In genomic region chr10:17229967-17230682, GRCh38 we compare ENCODE assay signal across 8 cellular contexts. TPM values are rescaled to one million over a fixed set of nuclear protein-coding genes. Genes with fewer than 3 reads are reported as not detected.
DNase-seq lines count a peak whose midpoint lies in the region; ATAC-seq, FAIRE-seq and TF ChIP-seq lines count a peak whose summit lies in the region.

No MANE protein-coding gene starts in this region.

- intact Hi-C loops in ovary (cut with DNase I): loop anchor here in 3 of 4 donors (2.0 to 10.0 kb wide), 4 partner anchors 29 to 233 kb away; partner anchors contain the start of gene TRDMT1 (in 2 of the 3)
- intact Hi-C loops in transverse colon (cut with DNase I; ENCODE audit: low total_unique reads): loop anchor here (2.0 kb wide), 1 partner anchor 29 kb away; the partner anchor contains the start of gene TRDMT1

- peak; percentile 6 for DNase-seq in COR-L47 (lab: John Stamatoyannopoulos, UW)
- peak; percentile 54 for DNase-seq in HK-2 (ENCODE audit: unreplicated experiment)
- DNase-seq in RCC 7860 (ENCODE audit: low spot score): peak; percentile 68
- DNase-seq in activated effector memory CD4-positive, alpha-beta T cell treated with Interleukin-2 at 50 U/mL for 16 hours: peak; percentile 86
- DNase-seq in ovary: peak; percentile 78 to 88 (median 83)
- peak; percentile 93 for DNase-seq in transverse colon

- peak in 2 of 4 experiments; percentile 49 for TF ChIP-seq CTCF in gastroesophageal sphincter (IDR thresholded peaks at IDR 0.05)
- TF ChIP-seq CTCF in ovary (IDR thresholded peaks at IDR 0.05): no peak
- peak in 2 of 5 experiments; percentile 9 to 43 for TF ChIP-seq CTCF in transverse colon (IDR thresholded peaks at IDR 0.05)

- H3K4me1 ChIP-seq in gastroesophageal sphincter (peaks cover 13 to 67% (median 17%) of the 10 kb centered on the region in 3 donors), ovary (ENCODE audit: insufficient read depth) (peaks cover 16% of the 10 kb centered on the region), transverse colon (peaks cover 10 to 77% (median 44%) of the 10 kb centered on the region in 4 donors)

- peak; percentile 39 for ATAC-seq in GM19468 (IDR thresholded peaks at IDR 0.05; ENCODE audit: extremely low read depth, unreplicated experiment)
- ATAC-seq in gastroesophageal sphincter: peak; percentile 46

- no peak for FAIRE-seq in RCC 7860 (lab: Jason Lieb, UNC)

- H3K4me3 ChIP-seq in gastroesophageal sphincter (peak overlapping the region; percentile 60 to 77), ovary (peak overlapping the region; percentile 64), transverse colon (peak overlapping the region; percentile 54 to 69 (median 58))

- TF ChIP-seq POLR2A in gastroesophageal sphincter (IDR thresholded peaks at IDR 0.05): peak; percentile 58 to 67
- TF ChIP-seq POLR2A in ovary (IDR thresholded peaks at IDR 0.05): peak; percentile 9
- peak; percentile 75 for TF ChIP-seq POLR2A in transverse colon (IDR thresholded peaks at IDR 0.05)

- H3K27me3 ChIP-seq in gastroesophageal sphincter: no peaks in the 10 kb centered on the region
- no peaks in the 10 kb centered on the region for H3K27me3 ChIP-seq in ovary
- H3K27me3 ChIP-seq in transverse colon: peaks cover 21% of the 10 kb centered on the region

- H3K36me3 ChIP-seq in gastroesophageal sphincter (peaks cover 11 to 32% of the 10 kb centered on the region in 2 donors), ovary (no peaks in the 10 kb centered on the region), transverse colon (peaks cover 0 to 26% (median 10%) of the 10 kb centered on the region in 4 donors)

- H3K9me3 ChIP-seq in gastroesophageal sphincter: no peaks in the 10 kb centered on the region
- H3K9me3 ChIP-seq in ovary: no peaks in the 10 kb centered on the region
- H3K9me3 ChIP-seq in transverse colon: no peaks in the 10 kb centered on the region

- 0% methylated on average over 1 to 2 of the region's 43 CpGs for WGBS in gastroesophageal sphincter (ENCODE audit: low coverage in 1 of 2), 2 donors
- 1% methylated on average over 43 of the region's 43 CpGs for WGBS in ovary, 3 donors
- WGBS in transverse colon (ENCODE audit: low coverage in 1 of 2), 2 donors: 1% methylated on average over 34 of the region's 43 CpGs; no CpG with 5 or more reads in 1 of the 2 donors

- H3K27ac ChIP-seq in gastroesophageal sphincter (peak overlapping the region; percentile 79 to 94 (median 92)), ovary (peak overlapping the region; percentile 96 to 99), transverse colon (peak overlapping the region; percentile 92 to 99 (median 96))

- TF ChIP-seq EP300 in gastroesophageal sphincter (IDR thresholded peaks at IDR 0.05) (no peak), ovary (IDR thresholded peaks at IDR 0.05) (no peak), transverse colon (IDR thresholded peaks at IDR 0.05; ENCODE audit: low read depth) (no peak)

- in situ Hi-C loops in transverse colon (cut with MboI; ENCODE audit: low pct_ligation_motif_present in 1 of 4, low pct_unique_long_range_greater_than_20kb in 1 of 4, low sequenced_read_pairs in 3 of 4): no loop called here

RNA-seq across cellular contexts. Expression of gene VIM, which starts 2.1 kb away (rescaled TPM):
- total RNA-seq in gastroesophageal sphincter (1,000 to 10,000 TPM; 1,560 to 2,767 (median 2,026) TPM), ovary (1,000 to 10,000 TPM; 2,370 to 5,934 (median 4,198) TPM), transverse colon (1,000 to 10,000 TPM in 1 of 4 donors, 100 to 1,000 TPM in 3; 345 to 1,157 (median 686) TPM)
- polyA plus RNA-seq in ovary: 1,000 to 10,000 TPM; 5,561 to 6,135 TPM

RNA-seq across cellular contexts. Expression of gene TRDMT1, which starts 28.7 kb away (rescaled TPM):
- total RNA-seq in gastroesophageal sphincter (1 to 10 TPM; 4.5 to 6.4 (median 5.3) TPM), ovary (10 to 100 TPM; 13.1 to 24.3 (median 17.9) TPM), transverse colon (1 to 10 TPM; 3.7 to 9.7 (median 7.9) TPM)
- polyA plus RNA-seq in ovary: 1 to 10 TPM; 3.2 to 5.9 TPM

Comparison
In these comparisons a context has a peak if more than half of its experiments do, and no peak if none do; other contexts are left out.
1. Peak in every context shown above with its lines: DNase-seq, ATAC-seq, H3K4me3 ChIP-seq and H3K27ac ChIP-seq.
2. DNase-seq: peak in every context shown above with its lines; median percentile 93 in transverse colon; 86 in activated effector memory CD4-positive, alpha-beta T cell treated with Interleukin-2 at 50 U/mL for 16 hours; 83 in ovary; 68 in RCC 7860; 54 in HK-2; 6 in COR-L47.
3. POLR2A ChIP-seq: peak in every context shown above with its lines; median percentile 75 in transverse colon; 62 in gastroesophageal sphincter; 9 in ovary.